15 cellular contexts compared by ENCODE assay signal in genomic region chr10:117204316-117204715, GRCh38. TPM values are rescaled to one million over a fixed set of nuclear protein-coding genes. Genes with fewer than 3 reads are reported as not detected.
DNase-seq lines count a peak whose midpoint lies in the region; ATAC-seq and TF ChIP-seq lines count a peak whose summit lies in the region.
"Had no signal": no experiment of that assay in that cellular context is flagged by ENCODE, and none has a peak within 500 bp of the region (broad histone marks: within the 10 kb centered on the region; RNA-seq: fewer than 3 reads in every experiment).

No MANE protein-coding gene starts in this region.

- DNase-seq in natural killer cell treated with Interleukin-12 subunit alpha and Interleukin-12 subunit beta and Interleukin-15 and Interleukin-18, amount 100 ng/mL, for 72 hours (ENCODE audit: low spot score): no peak
- DNase-seq in natural killer cell (no peak), NOMO-1 (lab: John Stamatoyannopoulos, UW; ENCODE audit: unreplicated experiment in 2 of 2) (peak; percentile 57 to 58), SKM-1 (lab: John Stamatoyannopoulos, UW; ENCODE audit: unreplicated experiment) (peak; percentile 5), midbrain (lab: John Stamatoyannopoulos, UW) (no peak)
- DNase-seq: BE2C; CD4-positive, alpha-beta memory T cell; DMS79; GOT3; H9 had no signal

- H3K27ac Mint-ChIP-seq in natural killer cell treated with Interleukin-12 subunit alpha and Interleukin-12 subunit beta and Interleukin-15 and Interleukin-18, amount 100 ng/mL, for 72 hours: no peak overlapping the region
- no peak overlapping the region for H3K27ac Mint-ChIP-seq in natural killer cell
- H3K27ac Mint-ChIP-seq: CD4-positive, alpha-beta memory T cell; H9 had no signal

- no peak for TF ChIP-seq CTCF in natural killer cell (IDR thresholded peaks at IDR 0.05)

- H3K4me3 Mint-ChIP-seq in natural killer cell treated with Interleukin-12 subunit alpha and Interleukin-12 subunit beta and Interleukin-15 and Interleukin-18, amount 100 ng/mL, for 72 hours: no peak overlapping the region
- H3K4me3 Mint-ChIP-seq in natural killer cell: no peak overlapping the region
- H3K4me3 Mint-ChIP-seq: CD4-positive, alpha-beta memory T cell; H9 had no signal

- H3K36me3 Mint-ChIP-seq in natural killer cell treated with Interleukin-12 subunit alpha and Interleukin-12 subunit beta and Interleukin-15 and Interleukin-18, amount 100 ng/mL, for 72 hours: no peaks in the 10 kb centered on the region
- no peaks in the 10 kb centered on the region for H3K36me3 Mint-ChIP-seq in natural killer cell
- H3K36me3 Mint-ChIP-seq: CD4-positive, alpha-beta memory T cell had no signal

- peak; percentile 45 to 64 for ATAC-seq in natural killer cell treated with Interleukin-12 subunit alpha and Interleukin-12 subunit beta and Interleukin-15 and Interleukin-18, amount 100 ng/mL, for 72 hours
- ATAC-seq in natural killer cell: no peak
- no peak for ATAC-seq in HG03135 (IDR thresholded peaks at IDR 0.05; ENCODE audit: unreplicated experiment)
- ATAC-seq: A549, GM12878 had no signal

- peaks cover 0 to 3% of the 10 kb centered on the region in 2 donors for H3K4me1 Mint-ChIP-seq in natural killer cell treated with Interleukin-12 subunit alpha and Interleukin-12 subunit beta and Interleukin-15 and Interleukin-18, amount 100 ng/mL, for 72 hours (ENCODE audit: low read depth in 2 of 2)
- no peaks in the 10 kb centered on the region for H3K4me1 Mint-ChIP-seq in natural killer cell
- H3K4me1 Mint-ChIP-seq: CD4-positive, alpha-beta memory T cell; H9 had no signal

- intact Hi-C loops in natural killer cell (cut with micrococcal nuclease): no loop called here

- no peaks in the 10 kb centered on the region for H3K9me3 Mint-ChIP-seq in natural killer cell treated with Interleukin-12 subunit alpha and Interleukin-12 subunit beta and Interleukin-15 and Interleukin-18, amount 100 ng/mL, for 72 hours
- H3K9me3 Mint-ChIP-seq in natural killer cell: peaks cover 0 to 2% of the 10 kb centered on the region in 2 donors

- peaks cover 11 to 23% of the 10 kb centered on the region in 2 donors for H3K27me3 Mint-ChIP-seq in natural killer cell treated with Interleukin-12 subunit alpha and Interleukin-12 subunit beta and Interleukin-15 and Interleukin-18, amount 100 ng/mL, for 72 hours
- H3K27me3 Mint-ChIP-seq in natural killer cell (ENCODE audit: low read depth in 2 of 2): peaks cover 0 to 3% of the 10 kb centered on the region in 2 donors

RNA-seq across cellular contexts. Expression of gene KCNK18, which starts 7.0 kb away (rescaled TPM):
- not detected for total RNA-seq in natural killer cell treated with Interleukin-12 subunit alpha and Interleukin-12 subunit beta and Interleukin-15 and Interleukin-18, amount 100 ng/mL, for 72 hours
- not detected for total RNA-seq in natural killer cell
- total RNA-seq: CD4-positive, alpha-beta memory T cell; G401; GM12878; H9; HT-29 had no signal

RNA-seq across cellular contexts. Expression of gene SLC18A2, which starts 36.6 kb away (rescaled TPM):
- total RNA-seq in natural killer cell treated with Interleukin-12 subunit alpha and Interleukin-12 subunit beta and Interleukin-15 and Interleukin-18, amount 100 ng/mL, for 72 hours: under 1 TPM in 1 of 2 donors, not detected in 1; 0.59 TPM
- total RNA-seq in natural killer cell: 1 to 10 TPM in 1 of 3 donors, under 1 TPM in 2; 0.21 to 8.0 (median 0.36) TPM
- total RNA-seq: G401, HT-29 had no signal

Comparison
In these comparisons a context has a peak if more than half of its experiments do, and no peak if none do; other contexts are left out.
1. ATAC-seq: peak in natural killer cell treated with Interleukin-12 subunit alpha and Interleukin-12 subunit beta and Interleukin-15 and Interleukin-18, amount 100 ng/mL, for 72 hours (2 of 2); none in natural killer cell (0 of 3) and HG03135 (single experiment).
2. DNase-seq: peak in NOMO-1 (2 of 2) and SKM-1 (single experiment); none in natural killer cell treated with Interleukin-12 subunit alpha and Interleukin-12 subunit beta and Interleukin-15 and Interleukin-18, amount 100 ng/mL, for 72 hours (single experiment), natural killer cell (single experiment) and midbrain (single experiment).